In genomic region chrX:47658684-47659515, GRCh38 we compare ENCODE assay signal across 1 cellular context.
TF ChIP-seq lines count a peak whose summit lies in the region.

A gene with protein sequence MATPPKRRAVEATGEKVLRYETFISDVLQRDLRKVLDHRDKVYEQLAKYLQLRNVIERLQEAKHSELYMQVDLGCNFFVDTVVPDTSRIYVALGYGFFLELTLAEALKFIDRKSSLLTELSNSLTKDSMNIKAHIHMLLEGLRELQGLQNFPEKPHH (minus strand): TSS chrX:47659180. CDS start chrX:47658927, 253 bp downstream.

TF ChIP-seq in K562, 482 proteins besides CTCF, POLR2A, EP300 and RAD21 (continued from another document):
- TF ChIP-seq, protein P1, sequence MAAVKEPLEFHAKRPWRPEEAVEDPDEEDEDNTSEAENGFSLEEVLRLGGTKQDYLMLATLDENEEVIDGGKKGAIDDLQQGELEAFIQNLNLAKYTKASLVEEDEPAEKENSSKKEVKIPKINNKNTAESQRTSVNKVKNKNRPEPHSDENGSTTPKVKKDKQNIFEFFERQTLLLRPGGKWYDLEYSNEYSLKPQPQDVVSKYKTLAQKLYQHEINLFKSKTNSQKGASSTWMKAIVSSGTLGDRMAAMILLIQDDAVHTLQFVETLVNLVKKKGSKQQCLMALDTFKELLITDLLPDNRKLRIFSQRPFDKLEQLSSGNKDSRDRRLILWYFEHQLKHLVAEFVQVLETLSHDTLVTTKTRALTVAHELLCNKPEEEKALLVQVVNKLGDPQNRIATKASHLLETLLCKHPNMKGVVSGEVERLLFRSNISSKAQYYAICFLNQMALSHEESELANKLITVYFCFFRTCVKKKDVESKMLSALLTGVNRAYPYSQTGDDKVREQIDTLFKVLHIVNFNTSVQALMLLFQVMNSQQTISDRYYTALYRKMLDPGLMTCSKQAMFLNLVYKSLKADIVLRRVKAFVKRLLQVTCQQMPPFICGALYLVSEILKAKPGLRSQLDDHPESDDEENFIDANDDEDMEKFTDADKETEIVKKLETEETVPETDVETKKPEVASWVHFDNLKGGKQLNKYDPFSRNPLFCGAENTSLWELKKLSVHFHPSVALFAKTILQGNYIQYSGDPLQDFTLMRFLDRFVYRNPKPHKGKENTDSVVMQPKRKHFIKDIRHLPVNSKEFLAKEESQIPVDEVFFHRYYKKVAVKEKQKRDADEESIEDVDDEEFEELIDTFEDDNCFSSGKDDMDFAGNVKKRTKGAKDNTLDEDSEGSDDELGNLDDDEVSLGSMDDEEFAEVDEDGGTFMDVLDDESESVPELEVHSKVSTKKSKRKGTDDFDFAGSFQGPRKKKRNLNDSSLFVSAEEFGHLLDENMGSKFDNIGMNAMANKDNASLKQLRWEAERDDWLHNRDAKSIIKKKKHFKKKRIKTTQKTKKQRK (IDR thresholded peaks at IDR 0.05; ENCODE audit: borderline replicate concordance, low read depth, low read length) = no peak
- TF ChIP-seq E2F6 (IDR thresholded peaks at IDR 0.05; ENCODE audit: borderline replicate concordance in 1 of 2, extremely low read depth in 1 of 2, insufficient read depth in 1 of 2, insufficient read length in 1 of 2, low read depth in 1 of 2, low read length in 1 of 2, poor library complexity in 1 of 2, severe bottlenecking in 1 of 2) (peak; percentile 96 to 98), TAF9B (IDR thresholded peaks at IDR 0.05; ENCODE audit: partially characterized antibody) (peak; percentile 86), E2F8 (IDR thresholded peaks at IDR 0.05; ENCODE audit: low read depth, partially characterized antibody) (peak; percentile 87), BHLHE40 (IDR thresholded peaks at IDR 0.05; ENCODE audit: low read length) (0 out of 2 replicates have a peak, but pooled peaks have one; percentile 14), RBBP5 (IDR thresholded peaks at IDR 0.05; ENCODE audit: borderline replicate concordance, insufficient read depth, low read length, poor library complexity, severe bottlenecking) (peak; percentile 70), CTBP1 (IDR thresholded peaks at IDR 0.05; ENCODE audit: borderline replicate concordance) (0 out of 2 replicates have a peak, but pooled peaks have one; percentile 36), NBN (IDR thresholded peaks at IDR 0.05; ENCODE audit: low read depth) (peak; percentile 69), NCOA6 (IDR thresholded peaks at IDR 0.05) (no peak), SIN3B (IDR thresholded peaks at IDR 0.05; ENCODE audit: low read depth) (peak; percentile 87), FOS (IDR thresholded peaks at IDR 0.05; ENCODE audit: extremely low read depth, insufficient read length) (peak; percentile 52), NFE2L1 (tag; IDR thresholded peaks at IDR 0.05; ENCODE audit: borderline replicate concordance, low read depth) (no peak), RB1 (IDR thresholded peaks at IDR 0.05; ENCODE audit: low read depth) (peak; percentile 25), NFRKB (IDR thresholded peaks at IDR 0.05; ENCODE audit: low read depth) (peak; percentile 94), PHF20 (IDR thresholded peaks at IDR 0.05; ENCODE audit: partially characterized antibody) (peak; percentile 96), SLC30A9 (CRISPR knock-in tag; IDR thresholded peaks at IDR 0.05) (no peak), ASH1L (IDR thresholded peaks at IDR 0.05; ENCODE audit: borderline replicate concordance, low read depth, partially characterized antibody) (peak; percentile 67), RCOR1 (IDR thresholded peaks at IDR 0.05; ENCODE audit: borderline replicate concordance in 1 of 2, low read depth in 2 of 2, low read length in 2 of 2) (peak in 1 of 2 experiments; percentile 41; a peak in 1 of 4 replicates), CSDE1 (IDR thresholded peaks at IDR 0.05) (peak in 1 of 2 experiments; percentile 59; a peak in 2 of 4 replicates), NKRF (IDR thresholded peaks at IDR 0.05; ENCODE audit: borderline replicate concordance) (peak; percentile 94)
- TF ChIP-seq, protein P2, sequence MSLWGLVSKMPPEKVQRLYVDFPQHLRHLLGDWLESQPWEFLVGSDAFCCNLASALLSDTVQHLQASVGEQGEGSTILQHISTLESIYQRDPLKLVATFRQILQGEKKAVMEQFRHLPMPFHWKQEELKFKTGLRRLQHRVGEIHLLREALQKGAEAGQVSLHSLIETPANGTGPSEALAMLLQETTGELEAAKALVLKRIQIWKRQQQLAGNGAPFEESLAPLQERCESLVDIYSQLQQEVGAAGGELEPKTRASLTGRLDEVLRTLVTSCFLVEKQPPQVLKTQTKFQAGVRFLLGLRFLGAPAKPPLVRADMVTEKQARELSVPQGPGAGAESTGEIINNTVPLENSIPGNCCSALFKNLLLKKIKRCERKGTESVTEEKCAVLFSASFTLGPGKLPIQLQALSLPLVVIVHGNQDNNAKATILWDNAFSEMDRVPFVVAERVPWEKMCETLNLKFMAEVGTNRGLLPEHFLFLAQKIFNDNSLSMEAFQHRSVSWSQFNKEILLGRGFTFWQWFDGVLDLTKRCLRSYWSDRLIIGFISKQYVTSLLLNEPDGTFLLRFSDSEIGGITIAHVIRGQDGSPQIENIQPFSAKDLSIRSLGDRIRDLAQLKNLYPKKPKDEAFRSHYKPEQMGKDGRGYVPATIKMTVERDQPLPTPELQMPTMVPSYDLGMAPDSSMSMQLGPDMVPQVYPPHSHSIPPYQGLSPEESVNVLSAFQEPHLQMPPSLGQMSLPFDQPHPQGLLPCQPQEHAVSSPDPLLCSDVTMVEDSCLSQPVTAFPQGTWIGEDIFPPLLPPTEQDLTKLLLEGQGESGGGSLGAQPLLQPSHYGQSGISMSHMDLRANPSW (CRISPR knock-in tag; IDR thresholded peaks at IDR 0.05) = peak; percentile 72; the same call in 1 of the 2 replicates
- TF ChIP-seq, protein P3, sequence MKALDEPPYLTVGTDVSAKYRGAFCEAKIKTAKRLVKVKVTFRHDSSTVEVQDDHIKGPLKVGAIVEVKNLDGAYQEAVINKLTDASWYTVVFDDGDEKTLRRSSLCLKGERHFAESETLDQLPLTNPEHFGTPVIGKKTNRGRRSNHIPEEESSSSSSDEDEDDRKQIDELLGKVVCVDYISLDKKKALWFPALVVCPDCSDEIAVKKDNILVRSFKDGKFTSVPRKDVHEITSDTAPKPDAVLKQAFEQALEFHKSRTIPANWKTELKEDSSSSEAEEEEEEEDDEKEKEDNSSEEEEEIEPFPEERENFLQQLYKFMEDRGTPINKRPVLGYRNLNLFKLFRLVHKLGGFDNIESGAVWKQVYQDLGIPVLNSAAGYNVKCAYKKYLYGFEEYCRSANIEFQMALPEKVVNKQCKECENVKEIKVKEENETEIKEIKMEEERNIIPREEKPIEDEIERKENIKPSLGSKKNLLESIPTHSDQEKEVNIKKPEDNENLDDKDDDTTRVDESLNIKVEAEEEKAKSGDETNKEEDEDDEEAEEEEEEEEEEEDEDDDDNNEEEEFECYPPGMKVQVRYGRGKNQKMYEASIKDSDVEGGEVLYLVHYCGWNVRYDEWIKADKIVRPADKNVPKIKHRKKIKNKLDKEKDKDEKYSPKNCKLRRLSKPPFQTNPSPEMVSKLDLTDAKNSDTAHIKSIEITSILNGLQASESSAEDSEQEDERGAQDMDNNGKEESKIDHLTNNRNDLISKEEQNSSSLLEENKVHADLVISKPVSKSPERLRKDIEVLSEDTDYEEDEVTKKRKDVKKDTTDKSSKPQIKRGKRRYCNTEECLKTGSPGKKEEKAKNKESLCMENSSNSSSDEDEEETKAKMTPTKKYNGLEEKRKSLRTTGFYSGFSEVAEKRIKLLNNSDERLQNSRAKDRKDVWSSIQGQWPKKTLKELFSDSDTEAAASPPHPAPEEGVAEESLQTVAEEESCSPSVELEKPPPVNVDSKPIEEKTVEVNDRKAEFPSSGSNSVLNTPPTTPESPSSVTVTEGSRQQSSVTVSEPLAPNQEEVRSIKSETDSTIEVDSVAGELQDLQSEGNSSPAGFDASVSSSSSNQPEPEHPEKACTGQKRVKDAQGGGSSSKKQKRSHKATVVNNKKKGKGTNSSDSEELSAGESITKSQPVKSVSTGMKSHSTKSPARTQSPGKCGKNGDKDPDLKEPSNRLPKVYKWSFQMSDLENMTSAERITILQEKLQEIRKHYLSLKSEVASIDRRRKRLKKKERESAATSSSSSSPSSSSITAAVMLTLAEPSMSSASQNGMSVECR (CRISPR knock-in tag; IDR thresholded peaks at IDR 0.05) = peak; percentile 84; the same call in 1 of the 2 replicates
- TF ChIP-seq, protein P4, sequence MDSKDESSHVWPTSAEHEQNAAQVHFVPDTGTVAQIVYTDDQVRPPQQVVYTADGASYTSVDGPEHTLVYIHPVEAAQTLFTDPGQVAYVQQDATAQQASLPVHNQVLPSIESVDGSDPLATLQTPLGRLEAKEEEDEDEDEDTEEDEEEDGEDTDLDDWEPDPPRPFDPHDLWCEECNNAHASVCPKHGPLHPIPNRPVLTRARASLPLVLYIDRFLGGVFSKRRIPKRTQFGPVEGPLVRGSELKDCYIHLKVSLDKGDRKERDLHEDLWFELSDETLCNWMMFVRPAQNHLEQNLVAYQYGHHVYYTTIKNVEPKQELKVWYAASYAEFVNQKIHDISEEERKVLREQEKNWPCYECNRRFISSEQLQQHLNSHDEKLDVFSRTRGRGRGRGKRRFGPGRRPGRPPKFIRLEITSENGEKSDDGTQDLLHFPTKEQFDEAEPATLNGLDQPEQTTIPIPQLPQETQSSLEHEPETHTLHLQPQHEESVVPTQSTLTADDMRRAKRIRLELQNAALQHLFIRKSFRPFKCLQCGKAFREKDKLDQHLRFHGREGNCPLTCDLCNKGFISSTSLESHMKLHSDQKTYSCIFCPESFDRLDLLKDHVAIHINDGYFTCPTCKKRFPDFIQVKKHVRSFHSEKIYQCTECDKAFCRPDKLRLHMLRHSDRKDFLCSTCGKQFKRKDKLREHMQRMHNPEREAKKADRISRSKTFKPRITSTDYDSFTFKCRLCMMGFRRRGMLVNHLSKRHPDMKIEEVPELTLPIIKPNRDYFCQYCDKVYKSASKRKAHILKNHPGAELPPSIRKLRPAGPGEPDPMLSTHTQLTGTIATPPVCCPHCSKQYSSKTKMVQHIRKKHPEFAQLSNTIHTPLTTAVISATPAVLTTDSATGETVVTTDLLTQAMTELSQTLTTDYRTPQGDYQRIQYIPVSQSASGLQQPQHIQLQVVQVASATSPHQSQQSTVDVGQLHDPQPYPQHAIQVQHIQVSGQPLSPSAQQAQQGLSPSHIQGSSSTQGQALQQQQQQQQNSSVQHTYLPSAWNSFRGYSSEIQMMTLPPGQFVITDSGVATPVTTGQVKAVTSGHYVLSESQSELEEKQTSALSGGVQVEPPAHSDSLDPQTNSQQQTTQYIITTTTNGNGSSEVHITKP (IDR thresholded peaks at IDR 0.05; ENCODE audit: partially characterized antibody) = peak; percentile 82
